In genomic region chr16:81500833-81501521, GRCh38 we compare ENCODE assay signal across 11 cellular contexts. TPM values are rescaled to one million over a fixed set of nuclear protein-coding genes. Genes with fewer than 3 reads are reported as not detected.
A peak's percentile ranks its signal among the peaks of the same experiment; 100 is the strongest.
DNase-seq lines count a peak whose midpoint lies in the region; ATAC-seq, FAIRE-seq and TF ChIP-seq lines count a peak whose summit lies in the region.
"Had no signal": no experiment of that assay in that cellular context is flagged by ENCODE, and none has a peak within 500 bp of the region (broad histone marks: within the 10 kb centered on the region; RNA-seq: fewer than 3 reads in every experiment).

No MANE protein-coding gene starts in this region.

- dilution Hi-C loops in endothelial cell of umbilical vein (cut with MboI; ENCODE audit: extremely low pct_ligation_motif_present, low sequenced_read_pairs), result no loop called here

- ATAC-seq in HG02588 (IDR thresholded peaks at IDR 0.05; ENCODE audit: unreplicated experiment), result no peak
- ATAC-seq in HG03039 (IDR thresholded peaks at IDR 0.05; ENCODE audit: unreplicated experiment), result no peak

- peak overlapping the region; percentile 4 for H3K9ac ChIP-seq in endothelial cell of umbilical vein (replicated peaks; ENCODE audit: extremely low read depth, insufficient read depth, low read length)

- H4K20me1 ChIP-seq in endothelial cell of umbilical vein (replicated peaks; ENCODE audit: control insufficient read depth, extremely low read depth, insufficient read depth, low read length), result no peaks in the 10 kb centered on the region

- H3K4me3 ChIP-seq in endothelial cell of umbilical vein (replicated peaks in 1 of 3; ENCODE audit: insufficient read depth in 1 of 3, low read depth in 1 of 3, low read length in 3 of 3) (no peak overlapping the region), skeletal muscle cell (ENCODE audit: low read depth, low read length) (no peak overlapping the region)
- H3K4me3 ChIP-seq: lung had no signal

- no peak for TF ChIP-seq POLR2A in endothelial cell of umbilical vein (IDR thresholded peaks at IDR 0.05; ENCODE audit: low read depth, low read length)

- peak overlapping the region; percentile 35 for H3K4me2 ChIP-seq in endothelial cell of umbilical vein (ENCODE audit: insufficient read depth, low read length)

- intact Hi-C loops in endothelial cell of umbilical vein (cut with micrococcal nuclease), result loop anchor here (1.0 to 5.0 kb wide), 2 partner anchors 10 to 41 kb away; no protein-coding TSS in a partner anchor

- no peak for TF ChIP-seq CTCF in endothelial cell of umbilical vein (IDR thresholded peaks at IDR 0.05; ENCODE audit: extremely low read depth in 1 of 2, insufficient read depth in 1 of 2, low read depth in 1 of 2, low read length in 2 of 2)

- POLR2A ChIA-PET in endothelial cell of umbilical vein (lab: Charles Lee), result interaction anchor here (0.9 kb wide), 1 partner anchor 95 kb away, joined by 3 read pairs; no protein-coding TSS in a partner anchor

- H3K27me3 ChIP-seq in endothelial cell of umbilical vein (ENCODE audit: control insufficient read depth in 2 of 2, insufficient read depth in 2 of 2, low read length in 2 of 2), result no peaks in the 10 kb centered on the region

- H2AFZ ChIP-seq in endothelial cell of umbilical vein (ENCODE audit: low read depth, low read length), result no peak overlapping the region

- CTCF ChIA-PET in endothelial cell of umbilical vein (lab: Charles Lee), result interaction anchor here (0.7 to 1.3 kb wide), 3 partner anchors 9 to 116 kb away, joined by 3 read pairs; no protein-coding TSS in a partner anchor

- peaks cover 57% of the 10 kb centered on the region for H3K4me1 ChIP-seq in endothelial cell of umbilical vein (ENCODE audit: control insufficient read depth, extremely low read depth, insufficient read depth, low read length)

- no peaks in the 10 kb centered on the region for H3K9me3 ChIP-seq in endothelial cell of umbilical vein (replicated peaks; ENCODE audit: control insufficient read depth, insufficient read depth, low read length)

- DNase-seq in GF-D8 (lab: John Stamatoyannopoulos, UW) (peak; percentile 88), RPMI7951 (ENCODE audit: low read depth) (peak; percentile 82), endothelial cell of umbilical vein (ENCODE audit: low read depth, low spot score) (peak; percentile 85), skeletal muscle cell (ENCODE audit: low read depth) (peak; percentile 12), DMS53 (lab: John Stamatoyannopoulos, UW) (no peak), SHP77 (lab: John Stamatoyannopoulos, UW) (no peak)
- DNase-seq: central memory CD4-positive, alpha-beta T cell had no signal

- FAIRE-seq in endothelial cell of umbilical vein (lab: Jason Lieb, UNC), result peak; percentile 96

- no peaks in the 10 kb centered on the region for H3K9me1 ChIP-seq in endothelial cell of umbilical vein (replicated peaks; ENCODE audit: control insufficient read depth, extremely low read depth, insufficient read depth, low read length)

- BruUV-seq in endothelial cell of umbilical vein (replicated peaks; lab: Mats Ljungman, UMichigan), result TSS peak; percentile 19

- peaks cover 50% of the 10 kb centered on the region for H3K79me2 ChIP-seq in endothelial cell of umbilical vein (ENCODE audit: control insufficient read depth, insufficient read depth, low read length)

- no peaks in the 10 kb centered on the region for H3K36me3 ChIP-seq in endothelial cell of umbilical vein (ENCODE audit: control insufficient read depth in 2 of 2, extremely low read depth in 1 of 2, insufficient read depth in 2 of 2, low read length in 2 of 2)

- peak overlapping the region; percentile 46 for H3K27ac ChIP-seq in endothelial cell of umbilical vein (ENCODE audit: insufficient read depth, low read depth, low read length)
- H3K27ac ChIP-seq: VCaP had no signal

TF ChIP-seq in endothelial cell of umbilical vein, 7 proteins besides CTCF, POLR2A, EP300 and RAD21:
- TF ChIP-seq MYC (IDR thresholded peaks at IDR 0.05; ENCODE audit: low read depth, low read length) (no peak), POLR2AphosphoS5 (IDR thresholded peaks at IDR 0.05; ENCODE audit: insufficient read depth, low read depth, low read length) (no peak), GATA2 (IDR thresholded peaks at IDR 0.05; ENCODE audit: insufficient read depth, insufficient read length, low read depth, low read length) (no peak), MAX (IDR thresholded peaks at IDR 0.05; ENCODE audit: insufficient read depth, insufficient read length) (no peak), FOS (IDR thresholded peaks at IDR 0.05; ENCODE audit: borderline replicate concordance, insufficient read depth, low read length) (no peak), JUN (IDR thresholded peaks at IDR 0.05; ENCODE audit: borderline replicate concordance, insufficient read depth, insufficient read length, low read depth) (no peak), EZH2 (IDR thresholded peaks at IDR 0.05; ENCODE audit: borderline replicate concordance, low read depth, low read length, severe bottlenecking) (no peak)

RNA-seq across cellular contexts. Expression of gene CMIP, which starts 56.4 kb away (rescaled TPM):
- total RNA-seq in RPMI7951 (2014; rRNA removed; shearing (Covaris generic)), result 2.8 and 3.0 TPM in 2 replicates
- total RNA-seq in endothelial cell of umbilical vein, result 82.4 and 101 TPM in 2 replicates
- polyA plus RNA-seq in endothelial cell of umbilical vein, result 23.6 and 29.0 TPM in 2 replicates
- 31.1 and 32.0 TPM in 2 replicates for polyA plus RNA-seq in endothelial cell of umbilical vein (2011; cell fraction: cytosol; rRNA removed)
- polyA plus RNA-seq in endothelial cell of umbilical vein (2011; cell fraction: nucleus; rRNA removed), result 55.1 and 76.2 TPM in 2 replicates
- 43.0 and 55.4 TPM in 2 replicates for polyA plus RNA-seq in endothelial cell of umbilical vein (2012)
- polyA minus RNA-seq in endothelial cell of umbilical vein, result 81.6 and 92.9 TPM in 2 replicates
- polyA minus RNA-seq in endothelial cell of umbilical vein (2011; cell fraction: cytosol; rRNA and poly(A)+ RNA removed), result 15.4 TPM
- 99.8 and 106 TPM in 2 replicates for polyA minus RNA-seq in endothelial cell of umbilical vein (2011; cell fraction: nucleus; rRNA and poly(A)+ RNA removed)

Comparison
In these comparisons a context has a peak if more than half of its experiments do, and no peak if none do; other contexts are left out.
1. DNase-seq: peak in GF-D8 (single experiment), RPMI7951 (single experiment), endothelial cell of umbilical vein (single experiment) and skeletal muscle cell (single experiment); none in DMS53 (single experiment) and SHP77 (0 of 2).
2. RNA of gene CMIP, which starts 56.4 kb away (total RNA-seq): 82.4 to 101 TPM in endothelial cell of umbilical vein; 2.8 to 3.0 TPM in RPMI7951; every median in the first group is over 10 times any median in the second.